In the genomic region with DNA sequence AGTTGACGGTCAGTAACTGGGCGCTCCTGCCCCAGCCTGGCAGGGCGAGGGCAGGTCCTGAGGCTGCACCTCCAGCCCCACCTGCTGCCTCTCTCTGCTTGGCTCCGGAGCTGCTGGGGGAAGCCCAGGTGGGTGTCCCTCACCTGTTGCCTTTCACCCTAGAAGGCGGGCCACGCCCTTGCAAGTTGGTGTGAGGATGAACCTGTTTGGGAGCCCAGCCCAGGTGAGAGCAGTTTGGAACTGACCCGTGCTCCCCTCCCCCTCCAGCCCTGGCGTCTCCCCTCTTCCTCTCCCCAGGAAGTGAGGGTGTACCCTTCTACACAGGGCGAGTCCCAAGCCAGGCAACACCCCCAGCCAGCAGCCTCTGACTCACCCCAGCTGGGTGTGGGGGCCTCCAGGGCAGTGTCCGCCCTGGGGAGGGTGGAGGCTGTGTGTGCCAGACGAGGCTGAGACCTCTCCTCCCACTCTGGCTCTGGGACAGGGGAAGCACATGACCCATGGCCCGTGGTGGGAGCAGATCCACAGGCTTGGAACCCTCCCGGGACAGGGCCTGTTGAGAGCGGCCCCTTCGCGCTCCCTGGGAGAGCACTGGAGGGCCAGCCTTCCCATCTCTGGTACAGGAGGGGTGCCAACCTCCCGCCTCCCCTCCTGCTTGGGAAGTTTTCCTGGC, we compare ENCODE assay signal across 8 cellular contexts. TPM values are rescaled to one million over a fixed set of nuclear protein-coding genes. Genes with fewer than 3 reads are reported as not detected.
DNase-seq lines count a peak whose midpoint lies in the region; ATAC-seq and TF ChIP-seq lines count a peak whose summit lies in the region.

No MANE protein-coding gene starts in this region.

- no peaks in the 10 kb centered on the region for H3K27me3 ChIP-seq in esophagus muscularis mucosa

- H3K27ac ChIP-seq in esophagus muscularis mucosa (replicated peaks in 1 of 4), result peak overlapping the region; percentile 80 to 88 (median 86)

- peaks cover 42 to 69% (median 61%) of the 10 kb centered on the region in 4 donors for H3K4me1 ChIP-seq in esophagus muscularis mucosa

- 35% methylated on average over 5 of the region's 17 CpGs for WGBS in esophagus muscularis mucosa

- peak; percentile 84 to 89 (median 89) for ATAC-seq in natural killer cell
- no peak for ATAC-seq in HG02870 (IDR thresholded peaks at IDR 0.05; ENCODE audit: unreplicated experiment)
- ATAC-seq in HG03457 (IDR thresholded peaks at IDR 0.05; ENCODE audit: unreplicated experiment), result no peak

- no peaks in the 10 kb centered on the region for H3K9me3 ChIP-seq in esophagus muscularis mucosa

- no peaks in the 10 kb centered on the region for H3K27me3 Mint-ChIP-seq in Calu3 (ENCODE audit: unreplicated experiment)
- no peaks in the 10 kb centered on the region for H3K27me3 Mint-ChIP-seq in natural killer cell (ENCODE audit: low read depth in 2 of 2)
- H3K27me3 Mint-ChIP-seq in glutamatergic neuron (ENCODE audit: unreplicated experiment), result peaks cover 2% of the 10 kb centered on the region

- peaks cover 10% of the 10 kb centered on the region for H3K36me3 Mint-ChIP-seq in Calu3 (ENCODE audit: insufficient read depth, unreplicated experiment)
- H3K36me3 Mint-ChIP-seq in natural killer cell, result no peaks in the 10 kb centered on the region
- no peaks in the 10 kb centered on the region for H3K36me3 Mint-ChIP-seq in glutamatergic neuron (ENCODE audit: unreplicated experiment)

- TF ChIP-seq CTCF in Calu3 (IDR thresholded peaks at IDR 0.05; ENCODE audit: unreplicated experiment), result no peak
- TF ChIP-seq CTCF in esophagus muscularis mucosa (IDR thresholded peaks at IDR 0.05), result no peak
- no peak for TF ChIP-seq CTCF in natural killer cell (IDR thresholded peaks at IDR 0.05)
- no peak for TF ChIP-seq CTCF in glutamatergic neuron (IDR thresholded peaks at IDR 0.05; ENCODE audit: partially characterized antibody, unreplicated experiment)

- intact Hi-C loops in Calu3 (cut with micrococcal nuclease; ENCODE audit: unreplicated experiment) (no loop called here), esophagus muscularis mucosa (cut with DNase I) (no loop called here), natural killer cell (cut with micrococcal nuclease) (loop anchor here (1.0 kb wide), 1 partner anchor 10 kb away; no protein-coding TSS in a partner anchor)

- no peak for TF ChIP-seq POLR2A in esophagus muscularis mucosa (IDR thresholded peaks at IDR 0.05; ENCODE audit: low read depth)

- H3K4me3 ChIP-seq in esophagus muscularis mucosa, result peak overlapping the region; percentile 31 to 52 (median 34)

- H3K4me1 Mint-ChIP-seq in Calu3 (ENCODE audit: low read depth, unreplicated experiment) (no peaks in the 10 kb centered on the region), natural killer cell (peaks cover 46 to 64% of the 10 kb centered on the region in 2 donors), glutamatergic neuron (ENCODE audit: low read depth, unreplicated experiment) (peaks cover 3% of the 10 kb centered on the region)

- peaks cover 7 to 88% (median 69%) of the 10 kb centered on the region in 4 donors for H3K36me3 ChIP-seq in esophagus muscularis mucosa

- H3K4me3 Mint-ChIP-seq in Calu3 (ENCODE audit: low read depth, unreplicated experiment) (peak overlapping the region; percentile 30), natural killer cell (peak overlapping the region; percentile 42), glutamatergic neuron (ENCODE audit: unreplicated experiment) (no peak overlapping the region)

- DNase-seq in Calu3 (peak; percentile 85), SW 1271 (lab: John Stamatoyannopoulos, UW) (peak; percentile 53), esophagus muscularis mucosa (ENCODE audit: extremely low spot score) (peak; percentile 96), natural killer cell (peak; percentile 58), glutamatergic neuron (no peak), OCI-M1 (lab: John Stamatoyannopoulos, UW) (no peak)

- CTCF ChIA-PET in Calu3 (lab: Charles Lee), result interaction anchor here (0.6 kb wide), 1 partner anchor 581 kb away, joined by 3 read pairs; no protein-coding TSS in a partner anchor

- H3K9me3 Mint-ChIP-seq in Calu3 (ENCODE audit: low read depth, unreplicated experiment) (no peaks in the 10 kb centered on the region), natural killer cell (no peaks in the 10 kb centered on the region), glutamatergic neuron (ENCODE audit: unreplicated experiment) (no peaks in the 10 kb centered on the region)

- BruUV-seq in Calu3 (replicated peaks; lab: Mats Ljungman, UMichigan), result no TSS peak

- TF ChIP-seq EP300 in esophagus muscularis mucosa (IDR thresholded peaks at IDR 0.05), result no peak

- no peak overlapping the region for H3K27ac Mint-ChIP-seq in Calu3 (ENCODE audit: unreplicated experiment)
- peak overlapping the region; percentile 85 to 95 for H3K27ac Mint-ChIP-seq in natural killer cell
- H3K27ac Mint-ChIP-seq in glutamatergic neuron (ENCODE audit: unreplicated experiment), result no peak overlapping the region

RNA-seq across cellular contexts. Expression of gene LRRC8A, which starts 10.4 kb away (rescaled TPM):
- total RNA-seq in Calu3 (2022) (28.7 and 29.9 TPM in 2 replicates), esophagus muscularis mucosa (10 to 100 TPM; 39.5 to 94.2 (median 55.6) TPM), natural killer cell (10 to 100 TPM; 60.0 to 82.9 (median 67.9) TPM), glutamatergic neuron (ENCODE audit: unreplicated experiment) (93.0 TPM)

RNA-seq across cellular contexts. Expression of gene KYAT1, which starts 10.6 kb away (rescaled TPM):
- total RNA-seq in Calu3 (2022) (3.7 and 4.1 TPM in 2 replicates), esophagus muscularis mucosa (1 to 10 TPM; 4.3 to 8.4 (median 6.2) TPM), natural killer cell (10 to 100 TPM in 1 of 3 donors, 1 to 10 TPM in 2; 8.9 to 11.3 (median 9.1) TPM), glutamatergic neuron (ENCODE audit: unreplicated experiment) (19.5 TPM)

RNA-seq across cellular contexts. Expression of gene PHYHD1, which starts 28.4 kb away (rescaled TPM):
- 0.66 TPM in 1 of 2 replicates, not detected in the other for total RNA-seq in Calu3 (2022)
- total RNA-seq in esophagus muscularis mucosa, result 10 to 100 TPM; 10.4 to 22.3 (median 12.0) TPM
- total RNA-seq in natural killer cell, result 1 to 10 TPM; 5.4 to 6.0 (median 5.4) TPM
- total RNA-seq in glutamatergic neuron (ENCODE audit: unreplicated experiment), result 4.4 TPM

RNA-seq across cellular contexts. Expression of gene DOLK, which starts 55.0 kb away (rescaled TPM):
- total RNA-seq in Calu3 (2022) (14.6 and 14.7 TPM in 2 replicates), esophagus muscularis mucosa (10 to 100 TPM; 10.4 to 20.7 (median 14.1) TPM), natural killer cell (1 to 10 TPM; 4.8 to 8.9 (median 6.7) TPM), glutamatergic neuron (ENCODE audit: unreplicated experiment) (16.6 TPM)

RNA-seq across cellular contexts. Expression of gene NUP188, which starts 55.1 kb away (rescaled TPM):
- total RNA-seq in Calu3 (2022) (34.3 and 49.6 TPM in 2 replicates), esophagus muscularis mucosa (10 to 100 TPM; 22.9 to 34.0 (median 29.4) TPM), natural killer cell (10 to 100 TPM; 53.9 to 66.4 (median 58.3) TPM), glutamatergic neuron (ENCODE audit: unreplicated experiment) (63.6 TPM)

Comparison
In these comparisons a context has a peak if more than half of its experiments do, and no peak if none do; other contexts are left out.
1. DNase-seq: peak in Calu3 (single experiment), SW 1271 (2 of 2), esophagus muscularis mucosa (single experiment) and natural killer cell (single experiment); none in glutamatergic neuron (single experiment) and OCI-M1 (single experiment).
2. H3K27ac Mint-ChIP-seq: peak in natural killer cell (2 of 2); none in Calu3 (single experiment) and glutamatergic neuron (single experiment).
3. ATAC-seq: peak in natural killer cell (3 of 3); none in HG02870 (single experiment) and HG03457 (single experiment).